ENCODE assay signal across 2 cellular contexts in genomic region chr15:66162286-66162685, GRCh38.
TF ChIP-seq lines count a peak whose summit lies in the region.

No MANE protein-coding gene starts in this region.

TF ChIP-seq in A549, 52 proteins besides CTCF, POLR2A, EP300 and RAD21:
- TF ChIP-seq REST (IDR thresholded peaks at IDR 0.05) (no peak), FOXS1 (CRISPR knock-in tag; IDR thresholded peaks at IDR 0.05) (no peak), HOXA7 (CRISPR knock-in tag; IDR thresholded peaks at IDR 0.05) (no peak), CBX8 (IDR thresholded peaks at IDR 0.05) (no peak), ZSCAN20 (CRISPR knock-in tag; IDR thresholded peaks at IDR 0.05) (no peak), EHF (CRISPR knock-in tag; IDR thresholded peaks at IDR 0.05) (no peak), E2F6 (IDR thresholded peaks at IDR 0.05; ENCODE audit: borderline replicate concordance, low read depth) (no peak), ESRRA (IDR thresholded peaks at IDR 0.05; ENCODE audit: borderline replicate concordance, low read length) (no peak), ZFP36 (IDR thresholded peaks at IDR 0.05; ENCODE audit: borderline replicate concordance, partially characterized antibody) (no peak), SREBF2 (IDR thresholded peaks at IDR 0.05) (no peak), HDAC2 (IDR thresholded peaks at IDR 0.05) (no peak), ATOH8 (CRISPR knock-in tag; IDR thresholded peaks at IDR 0.05; ENCODE audit: low read depth) (no peak), CHD4 (IDR thresholded peaks at IDR 0.05; ENCODE audit: borderline replicate concordance) (no peak), MAZ (IDR thresholded peaks at IDR 0.05; ENCODE audit: borderline replicate concordance, low read depth, low read length) (no peak), HOXB13 (CRISPR knock-in tag; IDR thresholded peaks at IDR 0.05; ENCODE audit: low read depth) (no peak), ZC3H11A (IDR thresholded peaks at IDR 0.05) (no peak)

TF ChIP-seq in HEK293, 187 proteins besides CTCF, POLR2A, EP300 and RAD21:
- TF ChIP-seq ZBTB11 (tag by site-specific recombination; conservative IDR thresholded peaks at IDR 0.05; ENCODE audit: low read depth) (no peak), ZNF692 (tag by site-specific recombination; IDR thresholded peaks at IDR 0.05) (no peak), ZNF747 (tag by site-specific recombination; IDR thresholded peaks at IDR 0.05) (no peak), ZNF133 (tag by site-specific recombination; IDR thresholded peaks at IDR 0.05) (no peak), OVOL3 (tag by site-specific recombination; IDR thresholded peaks at IDR 0.05) (no peak), ZNF549 (tag by site-specific recombination; IDR thresholded peaks at IDR 0.05) (no peak), ZSCAN30 (tag by site-specific recombination; IDR thresholded peaks at IDR 0.05) (no peak), ZNF248 (tag by site-specific recombination; IDR thresholded peaks at IDR 0.05) (no peak), ZSCAN18 (tag by site-specific recombination; IDR thresholded peaks at IDR 0.05) (no peak), ZNF146 (tag by site-specific recombination; IDR thresholded peaks at IDR 0.05) (peak; percentile 95), INSM2 (tag by site-specific recombination; IDR thresholded peaks at IDR 0.05) (no peak), ZNF580 (tag by site-specific recombination; IDR thresholded peaks at IDR 0.05) (peak; percentile 89), ZNF324 (tag by site-specific recombination; IDR thresholded peaks at IDR 0.05) (no peak), TSHZ1 (tag by site-specific recombination; IDR thresholded peaks at IDR 0.05; ENCODE audit: borderline replicate concordance) (no peak), ZNF777 (tag by site-specific recombination; IDR thresholded peaks at IDR 0.05; ENCODE audit: borderline replicate concordance) (no peak), ZNF202 (tag by site-specific recombination; IDR thresholded peaks at IDR 0.05; ENCODE audit: borderline replicate concordance) (no peak)
TF ChIP-seq in HEK293: peak in this region for 2.
